In genomic region chr7:150972094-150972493, GRCh38 we compare ENCODE assay signal across 1 cellular context.
TF ChIP-seq lines count a peak whose summit lies in the region.

No MANE protein-coding gene starts in this region.

TF ChIP-seq in SK-N-SH treated with all-trans-retinoic acid at 6 μM for 48 hours, 23 proteins besides CTCF, POLR2A, EP300 and RAD21:
- TF ChIP-seq TSHZ2 (CRISPR knock-in tag; IDR thresholded peaks at IDR 0.05) (peak; percentile 94), ZNF565 (CRISPR knock-in tag; conservative IDR thresholded peaks at IDR 0.05; ENCODE audit: low read depth) (no peak), TOX (CRISPR knock-in tag; IDR thresholded peaks at IDR 0.05; ENCODE audit: borderline replicate concordance) (no peak), ISL1 (CRISPR knock-in tag; IDR thresholded peaks at IDR 0.05) (peak; percentile 41; the same call in 1 of the 2 replicates), ARNTL (CRISPR knock-in tag; IDR thresholded peaks at IDR 0.05; ENCODE audit: borderline replicate concordance, low read depth) (no peak), PATZ1 (CRISPR knock-in tag; IDR thresholded peaks at IDR 0.05; ENCODE audit: borderline replicate concordance) (0 out of 2 replicates have a peak, but pooled peaks have one; percentile 17), POU6F1 (CRISPR knock-in tag; IDR thresholded peaks at IDR 0.05; ENCODE audit: borderline replicate concordance, low read depth) (no peak), ZNF70 (CRISPR knock-in tag; IDR thresholded peaks at IDR 0.05) (peak; percentile 46; the same call in 1 of the 2 replicates), ESRRG (CRISPR knock-in tag; IDR thresholded peaks at IDR 0.05) (no peak), TCF4 (CRISPR knock-in tag; IDR thresholded peaks at IDR 0.05; ENCODE audit: borderline replicate concordance) (peak; percentile 95)
